In genomic region chr20:50032955-50033666, GRCh38 we compare ENCODE assay signal across 19 cellular contexts. TPM values are rescaled to one million over a fixed set of nuclear protein-coding genes. Genes with fewer than 3 reads are reported as not detected.
DNase-seq lines count a peak whose midpoint lies in the region; ATAC-seq and TF ChIP-seq lines count a peak whose summit lies in the region.
"Had no signal": no experiment of that assay in that cellular context is flagged by ENCODE, and none has a peak within 500 bp of the region (broad histone marks: within the 10 kb centered on the region; RNA-seq: fewer than 3 reads in every experiment).

No MANE protein-coding gene starts in this region.

- no peak for TF ChIP-seq EP300 in SK-N-SH (IDR thresholded peaks at IDR 0.05; ENCODE audit: borderline replicate concordance in 1 of 2, low read depth in 1 of 2, low read length in 1 of 2)
- TF ChIP-seq EP300 in transverse colon (IDR thresholded peaks at IDR 0.05; ENCODE audit: low read depth), result no peak
- TF ChIP-seq EP300 in gastroesophageal sphincter (IDR thresholded peaks at IDR 0.05), result no peak

- peak overlapping the region; percentile 29 for H3K27ac Mint-ChIP-seq in neural progenitor cell
- H3K27ac Mint-ChIP-seq: activated CD4-positive, alpha-beta T cell treated with anti-CD3 and anti-CD28 coated beads for 36 hours; activated naive CD4-positive, alpha-beta T cell treated with anti-CD3 and anti-CD28 coated beads, Interleukin-2, amount 50 U/mL, for 72 hours had no signal

- TF ChIP-seq CTCF in SK-N-SH (IDR thresholded peaks at IDR 0.05) (no peak), coronary artery (IDR thresholded peaks at IDR 0.05) (no peak), neural progenitor cell (IDR thresholded peaks at IDR 0.05) (no peak), transverse colon (IDR thresholded peaks at IDR 0.05) (no peak), gastroesophageal sphincter (IDR thresholded peaks at IDR 0.05) (no peak)

- peaks cover 30 to 31% of the 10 kb centered on the region in 2 experiments; a peak in 3 of 4 replicates for H3K4me1 ChIP-seq in SK-N-SH (ENCODE audit: control insufficient read depth in 1 of 2, insufficient read depth in 2 of 2, low read depth in 1 of 2, low read length in 1 of 2)
- H3K4me1 ChIP-seq in neural progenitor cell, result peaks cover 9% of the 10 kb centered on the region
- H3K4me1 ChIP-seq in transverse colon, result peaks cover 4 to 31% (median 21%) of the 10 kb centered on the region in 4 donors
- peaks cover 0 to 55% (median 8%) of the 10 kb centered on the region in 3 donors for H3K4me1 ChIP-seq in gastroesophageal sphincter
- H3K4me1 ChIP-seq: BLaER1, body of pancreas had no signal

- H3K9ac ChIP-seq in SK-N-SH, result peak overlapping the region; percentile 61; the same call in 1 of the 2 replicates
- no peak overlapping the region for H3K9ac ChIP-seq in neural progenitor cell
- H3K9ac ChIP-seq: BLaER1 had no signal

- H3K9me3 Mint-ChIP-seq in neural progenitor cell, result no peaks in the 10 kb centered on the region
- H3K9me3 Mint-ChIP-seq: activated naive CD4-positive, alpha-beta T cell treated with anti-CD3 and anti-CD28 coated beads, Interleukin-2, amount 50 U/mL, for 72 hours; stimulated activated naive CD8-positive, alpha-beta T cell treated with anti-CD3 and anti-CD28 coated beads, Interleukin-15, amount 100 ng/mL, for 72 hours had no signal

- H3K27ac ChIP-seq in SK-N-SH (ENCODE audit: low read depth in 2 of 2, low read length in 1 of 2) (peak overlapping the region in 1 of 2 experiments; percentile 97; a peak in 2 of 4 replicates), coronary artery (peak overlapping the region; percentile 85 to 89), neural progenitor cell (no peak overlapping the region), transverse colon (peak overlapping the region in 3 of 4 donors; percentile 7 to 49 (median 27)), gastroesophageal sphincter (peak overlapping the region in 2 of 4 donors; percentile 18 to 42)
- H3K27ac ChIP-seq: 22Rv1, BLaER1, neutrophil had no signal

- H3K36me3 Mint-ChIP-seq in neural progenitor cell, result no peaks in the 10 kb centered on the region
- H3K36me3 Mint-ChIP-seq: activated naive CD4-positive, alpha-beta T cell treated with anti-CD3 and anti-CD28 coated beads, Interleukin-2, amount 50 U/mL, for 72 hours had no signal

- H4K20me1 ChIP-seq in SK-N-SH (ENCODE audit: insufficient read depth), result no peaks in the 10 kb centered on the region
- H4K20me1 ChIP-seq in neural progenitor cell (ENCODE audit: low read depth), result no peaks in the 10 kb centered on the region
- H4K20me1 ChIP-seq: BLaER1 had no signal

- peaks cover 24% of the 10 kb centered on the region for H3K4me1 Mint-ChIP-seq in neural progenitor cell
- H3K4me1 Mint-ChIP-seq: activated CD4-positive, alpha-beta T cell treated with anti-CD3 and anti-CD28 coated beads for 36 hours; stimulated activated naive CD8-positive, alpha-beta T cell treated with anti-CD3 and anti-CD28 coated beads, Interleukin-15, amount 100 ng/mL, for 72 hours had no signal

- no peaks in the 10 kb centered on the region for H3K9me2 ChIP-seq in SK-N-SH

- H3K36me3 ChIP-seq in SK-N-SH (replicated peaks in 1 of 2; ENCODE audit: control insufficient read depth in 1 of 2, insufficient read depth in 2 of 2, low read length in 1 of 2), result no peaks in the 10 kb centered on the region
- no peaks in the 10 kb centered on the region for H3K36me3 ChIP-seq in neural progenitor cell
- no peaks in the 10 kb centered on the region for H3K36me3 ChIP-seq in transverse colon
- no peaks in the 10 kb centered on the region for H3K36me3 ChIP-seq in gastroesophageal sphincter
- H3K36me3 ChIP-seq: BLaER1, neutrophil, right atrium auricular region had no signal

- POLR2A ChIA-PET in SK-N-SH (lab: Yijun Ruan, JAX), result no interaction called here

- TF ChIP-seq POLR2A in transverse colon (IDR thresholded peaks at IDR 0.05) (no peak), gastroesophageal sphincter (IDR thresholded peaks at IDR 0.05) (no peak)

- no peak for TF ChIP-seq RAD21 in SK-N-SH (IDR thresholded peaks at IDR 0.05; ENCODE audit: low read length)

- H3K4me3 ChIP-seq in SK-N-SH (ENCODE audit: low read depth in 2 of 2, low read length in 1 of 2), result no peak overlapping the region
- no peak overlapping the region for H3K4me3 ChIP-seq in coronary artery
- no peak overlapping the region for H3K4me3 ChIP-seq in neural progenitor cell
- H3K4me3 ChIP-seq in transverse colon, result no peak overlapping the region
- H3K4me3 ChIP-seq in gastroesophageal sphincter, result no peak overlapping the region
- H3K4me3 ChIP-seq: BLaER1, body of pancreas, right atrium auricular region had no signal

- H3K27me3 Mint-ChIP-seq in neural progenitor cell (ENCODE audit: insufficient read depth, low read depth), result peaks cover 7% of the 10 kb centered on the region
- H3K27me3 Mint-ChIP-seq: activated CD4-positive, alpha-beta T cell treated with anti-CD3 and anti-CD28 coated beads for 36 hours; stimulated activated naive CD8-positive, alpha-beta T cell treated with anti-CD3 and anti-CD28 coated beads, Interleukin-15, amount 100 ng/mL, for 72 hours had no signal

- in situ Hi-C loops in transverse colon (cut with MboI; ENCODE audit: low pct_ligation_motif_present in 1 of 4, low pct_unique_long_range_greater_than_20kb in 1 of 4, low sequenced_read_pairs in 3 of 4), result no loop called here

- no peaks in the 10 kb centered on the region for H3K79me2 ChIP-seq in SK-N-SH (ENCODE audit: insufficient read depth)
- no peaks in the 10 kb centered on the region for H3K79me2 ChIP-seq in neural progenitor cell (ENCODE audit: low read depth)

- ATAC-seq in SK-N-SH treated with all-trans-retinoic acid at 6 μM for 48 hours (no peak), gastroesophageal sphincter (no peak)
- ATAC-seq: activated CD4-positive, alpha-beta T cell treated with anti-CD3 and anti-CD28 coated beads for 36 hours; activated naive CD4-positive, alpha-beta T cell treated with anti-CD3 and anti-CD28 coated beads, Interleukin-2, amount 50 U/mL, for 72 hours; stimulated activated naive CD8-positive, alpha-beta T cell treated with anti-CD3 and anti-CD28 coated beads, Interleukin-15, amount 100 ng/mL, for 72 hours had no signal

- no peak for DNase-seq in SK-N-SH
- no peak for DNase-seq in coronary artery (ENCODE audit: low spot score)
- no peak for DNase-seq in neural progenitor cell (ENCODE audit: low spot score)
- DNase-seq in transverse colon, result no peak
- DNase-seq in NCI-H1105 treated with DMSO at 0.1 percent for 48 hours (lab: John Stamatoyannopoulos, UW), result no peak
- no peak for DNase-seq in SHP77 treated with DMSO at 0.1 percent for 48 hours (lab: John Stamatoyannopoulos, UW)
- DNase-seq: activated CD4-positive, alpha-beta T cell treated with anti-CD3 and anti-CD28 coated beads for 36 hours; cortex of kidney; NCI-H2029; stimulated activated naive CD8-positive, alpha-beta T cell treated with anti-CD3 and anti-CD28 coated beads, Interleukin-15, amount 100 ng/mL, for 72 hours had no signal

- H2AFZ ChIP-seq in SK-N-SH (ENCODE audit: low read depth), result no peak overlapping the region
- no peak overlapping the region for H2AFZ ChIP-seq in neural progenitor cell (replicated peaks)

- WGBS in SK-N-SH (ENCODE audit: low lambda C conversion rate), result 84% methylated on average over 7 of the region's 9 CpGs
- WGBS in transverse colon (ENCODE audit: low coverage in 1 of 2), 2 donors, result 82 to 87% methylated on average over 4 to 9 of the region's 9 CpGs
- WGBS in gastroesophageal sphincter (ENCODE audit: low coverage in 1 of 2), 2 donors, result 100% methylated on average over 2 of the region's 9 CpGs; no CpG with 5 or more reads in 1 of the 2 donors

- CTCF ChIA-PET in SK-N-SH (lab: Yijun Ruan, JAX), result no interaction called here

- no peaks in the 10 kb centered on the region for H3K9me3 ChIP-seq in SK-N-SH
- H3K9me3 ChIP-seq in neural progenitor cell (ENCODE audit: low read depth), result no peaks in the 10 kb centered on the region
- H3K9me3 ChIP-seq in transverse colon, result no peaks in the 10 kb centered on the region
- H3K9me3 ChIP-seq in gastroesophageal sphincter, result no peaks in the 10 kb centered on the region
- H3K9me3 ChIP-seq: BLaER1, body of pancreas, neutrophil, right atrium auricular region had no signal

- H3F3A ChIP-seq in SK-N-SH (replicated peaks; ENCODE audit: insufficient read depth) (peaks cover 28% of the 10 kb centered on the region), neural progenitor cell (ENCODE audit: low read depth) (no peaks in the 10 kb centered on the region)

- no peak overlapping the region for H3K4me3 Mint-ChIP-seq in neural progenitor cell
- H3K4me3 Mint-ChIP-seq: activated CD4-positive, alpha-beta T cell treated with anti-CD3 and anti-CD28 coated beads for 36 hours; stimulated activated naive CD8-positive, alpha-beta T cell treated with anti-CD3 and anti-CD28 coated beads, Interleukin-15, amount 100 ng/mL, for 72 hours had no signal

- H3K27me3 ChIP-seq in SK-N-SH (ENCODE audit: insufficient read depth) (no peaks in the 10 kb centered on the region), neural progenitor cell (no peaks in the 10 kb centered on the region), transverse colon (no peaks in the 10 kb centered on the region), gastroesophageal sphincter (no peaks in the 10 kb centered on the region)
- H3K27me3 ChIP-seq: BLaER1, body of pancreas, neutrophil, right atrium auricular region had no signal

- intact Hi-C loops in transverse colon (cut with DNase I; ENCODE audit: low total_unique reads), result no loop called here

- H3K4me2 ChIP-seq in SK-N-SH (0 out of 2 replicates have a peak overlapping the region, but pooled peaks have one; percentile 20), neural progenitor cell (no peak overlapping the region)
- H3K4me2 ChIP-seq: BLaER1 had no signal

TF ChIP-seq in SK-N-SH, 30 proteins besides CTCF, POLR2A, EP300 and RAD21 (continues in another document):
- no peak for TF ChIP-seq SIN3A (IDR thresholded peaks at IDR 0.05; ENCODE audit: borderline replicate concordance, low read depth, low read length)
- TF ChIP-seq EZH2phosphoT487 (IDR thresholded peaks at IDR 0.05; ENCODE audit: borderline replicate concordance, low read depth), result no peak
- TF ChIP-seq ELF1 (IDR thresholded peaks at IDR 0.05), result no peak
- TF ChIP-seq NRF1 (IDR thresholded peaks at IDR 0.05; ENCODE audit: low read depth, low read length), result no peak
- TF ChIP-seq TEAD4 (IDR thresholded peaks at IDR 0.05; ENCODE audit: borderline replicate concordance, insufficient read depth), result no peak

TF ChIP-seq in SK-N-SH treated with all-trans-retinoic acid at 6 μM for 48 hours, 23 proteins besides CTCF, POLR2A, EP300 and RAD21 (continues in another document):
- TF ChIP-seq ZFP3 (CRISPR knock-in tag; IDR thresholded peaks at IDR 0.05) (no peak), TCF4 (CRISPR knock-in tag; IDR thresholded peaks at IDR 0.05; ENCODE audit: borderline replicate concordance) (no peak), BACH2 (CRISPR knock-in tag; IDR thresholded peaks at IDR 0.05; ENCODE audit: borderline replicate concordance) (no peak), PPARA (CRISPR knock-in tag; IDR thresholded peaks at IDR 0.05; ENCODE audit: borderline replicate concordance) (no peak), CSDC2 (CRISPR knock-in tag; IDR thresholded peaks at IDR 0.05) (no peak)

RNA-seq across cellular contexts. Expression of gene SNAI1, which starts 50.3 kb away (rescaled TPM):
- polyA plus RNA-seq in SK-N-SH (2012; rRNA removed), result 3.7 and 6.2 TPM in 2 replicates
- polyA plus RNA-seq in SK-N-SH (2012; cell fraction: cytosol; rRNA removed), result 2.2 and 3.9 TPM in 2 replicates
- polyA plus RNA-seq in SK-N-SH (2012; cell fraction: nucleus; rRNA removed), result 5.6 and 5.7 TPM in 2 replicates
- total RNA-seq in neural progenitor cell (ENCODE audit: low replicate concordance), result 1.1 and 4.0 TPM in 2 replicates
- total RNA-seq in transverse colon, result under 1 TPM in 3 of 4 donors, not detected in 1; 0.32 to 0.41 (median 0.40) TPM
- 1 to 10 TPM in 3 of 4 donors, under 1 TPM in 1; 0.79 to 2.6 (median 1.2) TPM for total RNA-seq in gastroesophageal sphincter
- total RNA-seq: kidney epithelial cell had no signal
